In the genomic region with DNA sequence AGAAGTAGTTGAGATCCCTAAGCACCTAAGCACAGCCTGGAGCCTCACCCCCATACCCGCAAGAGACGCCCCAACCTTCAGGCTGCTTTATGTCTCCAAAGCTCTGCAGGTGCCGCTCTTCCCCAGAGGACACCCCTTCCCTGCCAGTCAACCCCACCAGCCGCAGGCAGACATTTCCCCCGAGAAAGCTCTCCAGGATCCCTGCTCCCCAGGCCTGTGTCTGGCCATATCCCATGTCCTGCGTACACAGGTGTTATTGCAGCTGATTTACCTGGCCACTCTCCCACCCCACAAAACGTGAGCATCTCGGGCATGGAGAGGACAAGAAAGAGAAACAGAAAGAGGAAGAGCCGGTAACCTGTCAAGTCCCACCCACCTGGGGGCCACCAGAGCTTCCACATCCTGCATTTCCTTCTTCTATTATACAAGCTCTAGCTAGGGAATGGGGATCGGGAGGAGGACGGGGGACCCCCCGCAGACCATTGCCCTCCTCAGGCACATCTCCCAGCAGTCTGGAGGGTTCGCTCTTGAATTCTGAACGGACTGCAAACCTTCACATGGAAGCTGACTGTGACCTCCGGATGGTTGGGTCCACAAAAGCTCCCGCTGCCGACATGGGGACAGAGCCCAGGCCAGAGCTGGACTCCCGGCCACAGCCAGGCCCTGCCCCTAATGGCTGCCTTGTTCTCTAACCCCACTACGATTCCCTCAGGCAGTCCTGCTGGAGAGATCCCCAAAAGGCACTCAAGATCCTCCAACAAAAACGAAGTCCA, we compare ENCODE assay signal across 8 cellular contexts. TPM values are rescaled to one million over a fixed set of nuclear protein-coding genes. Genes with fewer than 3 reads are reported as not detected.
DNase-seq lines count a peak whose midpoint lies in the region; ATAC-seq and TF ChIP-seq lines count a peak whose summit lies in the region.

No MANE protein-coding gene starts in this region.

- H3K14ac ChIP-seq in mesenchymal stem cell (ENCODE audit: low read length in 2 of 2) = no peak overlapping the region

- intact Hi-C loops in activated B cell treated with CpG ODN at 0.5 μM for 24 hours (cut with micrococcal nuclease) = loop anchor here (1.0 kb wide), 2 partner anchors 11 to 16 kb away; no protein-coding TSS in a partner anchor

- no peak overlapping the region for H2BK5ac ChIP-seq in mesenchymal stem cell (ENCODE audit: low read depth, low read length, poor library complexity, severe bottlenecking)

- 78% methylated on average over 19 of the region's 20 CpGs for WGBS in mesenchymal stem cell

- no peak overlapping the region for H4K8ac ChIP-seq in mesenchymal stem cell (ENCODE audit: low read length)

- H4K91ac ChIP-seq in mesenchymal stem cell (ENCODE audit: low read length) = no peak overlapping the region

- no peak overlapping the region for H3K4me2 ChIP-seq in mesenchymal stem cell (ENCODE audit: low read length, poor library complexity, severe bottlenecking)

- H3K4ac ChIP-seq in mesenchymal stem cell (ENCODE audit: low read depth in 1 of 2, low read length in 2 of 2) = no peak overlapping the region

- no peak overlapping the region for H2BK12ac ChIP-seq in mesenchymal stem cell (ENCODE audit: low read length in 2 of 2)

- CTCF ChIA-PET in GM10248 (lab: Yijun Ruan, JAX) (interaction anchor here (0.7 to 5.0 kb wide), 14 partner anchors 9 to 76 kb away, joined by 3 to 32 read pairs (median 6); a partner anchor contains a TSS), activated B cell treated with CpG ODN at 0.5 μM for 24 hours (lab: Charles Lee) (interaction anchor here (0.7 to 4.4 kb wide), 6 partner anchors 11 to 76 kb away, joined by 3 to 29 read pairs (median 7); a partner anchor contains a TSS)

- H3K79me1 ChIP-seq in mesenchymal stem cell (replicated peaks; ENCODE audit: low read length, poor library complexity, severe bottlenecking) = peaks cover 2% of the 10 kb centered on the region

- TF ChIP-seq CTCF in GM10248 (IDR thresholded peaks at IDR 0.05; ENCODE audit: control extremely low read depth, extremely low read depth, low read depth, missing control alignments) (no peak), activated B cell treated with CpG ODN at 0.5 μM for 24 hours (IDR thresholded peaks at IDR 0.05) (no peak)

- no peak overlapping the region for H2AFZ ChIP-seq in mesenchymal stem cell (ENCODE audit: low read depth, low read length)

- ATAC-seq in GM21825 (IDR thresholded peaks at IDR 0.05; ENCODE audit: unreplicated experiment) = peak; percentile 31
- peak; percentile 69 for ATAC-seq in activated B cell treated with CpG ODN at 0.5 μM for 24 hours (ENCODE audit: low read depth)

- peaks cover 91% of the 10 kb centered on the region for H3K4me1 Mint-ChIP-seq in activated B cell treated with CpG ODN at 0.5 μM for 24 hours

- peak overlapping the region; percentile 90 for H3K27ac Mint-ChIP-seq in activated B cell treated with CpG ODN at 0.5 μM for 24 hours

- H3K4me3 ChIP-seq in mucosa of rectum (ENCODE audit: low read length in 2 of 2) (peak overlapping the region; percentile 59 to 78), mesenchymal stem cell (ENCODE audit: insufficient read depth in 1 of 2, low read depth in 1 of 2, low read length in 2 of 2) (no peak overlapping the region)

- no peak overlapping the region for H3K23ac ChIP-seq in mesenchymal stem cell (ENCODE audit: low read length in 2 of 2)

- H3K36me3 ChIP-seq in mucosa of rectum (ENCODE audit: control insufficient read depth in 2 of 2, insufficient read depth in 2 of 2, low read length in 2 of 2) = peaks cover 0 to 3% of the 10 kb centered on the region in 2 donors
- no peaks in the 10 kb centered on the region for H3K36me3 ChIP-seq in mesenchymal stem cell (ENCODE audit: control insufficient read depth in 1 of 2, insufficient read depth in 2 of 2, low read depth in 1 of 2, low read length in 2 of 2)

- H2BK120ac ChIP-seq in mesenchymal stem cell (ENCODE audit: low read depth, low read length) = no peak overlapping the region

- POLR2A ChIA-PET in GM10248 (lab: Yijun Ruan, JAX) (interaction anchor here (0.9 to 1.0 kb wide), 3 partner anchors 12 to 28 kb away, joined by 3 to 7 read pairs (median 3); no protein-coding TSS in a partner anchor), activated B cell treated with CpG ODN at 0.5 μM for 24 hours (lab: Charles Lee) (interaction anchor here (0.6 to 7.8 kb wide), 14 partner anchors 12 to 110 kb away, joined by 3 to 129 read pairs (median 4); a partner anchor contains a TSS)

- H3K18ac ChIP-seq in mesenchymal stem cell (ENCODE audit: low read depth in 1 of 2, low read length in 2 of 2) = no peak overlapping the region

- H3K27me3 ChIP-seq in mucosa of rectum (ENCODE audit: control insufficient read depth in 2 of 2, insufficient read depth in 2 of 2, low read length in 2 of 2) (no peaks in the 10 kb centered on the region), mesenchymal stem cell (ENCODE audit: control insufficient read depth in 1 of 2, insufficient read depth in 1 of 2, low read length in 2 of 2) (peaks cover 7 to 80% of the 10 kb centered on the region in 2 experiments)

- H3K36me3 Mint-ChIP-seq in activated B cell treated with CpG ODN at 0.5 μM for 24 hours (ENCODE audit: low read depth) = peaks cover 12% of the 10 kb centered on the region

- peak overlapping the region; percentile 81 to 87 for H3K27ac ChIP-seq in mucosa of rectum (ENCODE audit: low read depth in 2 of 2, low read length in 2 of 2)
- no peak overlapping the region for H3K27ac ChIP-seq in mesenchymal stem cell (ENCODE audit: low read length, poor library complexity, severe bottlenecking)

- H3K27me3 Mint-ChIP-seq in activated B cell treated with CpG ODN at 0.5 μM for 24 hours = no peaks in the 10 kb centered on the region

- H3K4me3 Mint-ChIP-seq in activated B cell treated with CpG ODN at 0.5 μM for 24 hours = peak overlapping the region; percentile 96

- no peak overlapping the region for H2AK5ac ChIP-seq in mesenchymal stem cell (ENCODE audit: low read length, severe bottlenecking)

- H3K9me3 ChIP-seq in mucosa of rectum (ENCODE audit: control insufficient read depth in 2 of 2, low read length in 2 of 2) = no peaks in the 10 kb centered on the region
- H3K9me3 ChIP-seq in mesenchymal stem cell (ENCODE audit: control insufficient read depth, low read length) = no peaks in the 10 kb centered on the region

- DNase-seq in GM10248 (ENCODE audit: extremely low spot score) (peak; percentile 70), activated B cell treated with CpG ODN at 0.5 μM for 24 hours (peak; percentile 37), mesenchymal stem cell (no peak), NCI-H2196 (lab: John Stamatoyannopoulos, UW; ENCODE audit: unreplicated experiment) (no peak), D341Med (ENCODE audit: low spot score) (no peak), GF-D8 (lab: John Stamatoyannopoulos, UW) (no peak)

- H3K4me1 ChIP-seq in mucosa of rectum (ENCODE audit: control insufficient read depth in 2 of 2, insufficient read depth in 2 of 2, low read length in 2 of 2) (peaks cover 71 to 77% of the 10 kb centered on the region in 2 donors), mesenchymal stem cell (ENCODE audit: control insufficient read depth, insufficient read depth, low read depth, low read length) (peaks cover 2% of the 10 kb centered on the region)

- H3K9me3 Mint-ChIP-seq in activated B cell treated with CpG ODN at 0.5 μM for 24 hours = no peaks in the 10 kb centered on the region

- H2BK15ac ChIP-seq in mesenchymal stem cell (ENCODE audit: low read depth, poor library complexity, severe bottlenecking) = no peak overlapping the region

- peak overlapping the region; percentile 61 to 70 for H3K9ac ChIP-seq in mucosa of rectum (ENCODE audit: low read depth in 1 of 2, low read length in 2 of 2)
- no peak overlapping the region for H3K9ac ChIP-seq in mesenchymal stem cell (ENCODE audit: low read length)

RNA-seq across cellular contexts. Expression of a gene that starts 17.6 kb away (rescaled TPM):
- 153 and 164 TPM in 2 replicates for total RNA-seq in activated B cell treated with CpG ODN at 0.5 μM for 24 hours
- polyA plus RNA-seq in mesenchymal stem cell (2013, experiment 1 of 2) = 0.25 TPM
- polyA plus RNA-seq in mesenchymal stem cell (2013, experiment 2 of 2) = 0.21 TPM

Comparison
In these comparisons a context has a peak if more than half of its experiments do, and no peak if none do; other contexts are left out.
1. DNase-seq: peak in GM10248 (single experiment) and activated B cell treated with CpG ODN at 0.5 μM for 24 hours (single experiment); none in mesenchymal stem cell (single experiment), NCI-H2196 (single experiment), D341Med (single experiment) and GF-D8 (single experiment).
2. H3K4me3 ChIP-seq: peak in mucosa of rectum (2 of 2); none in mesenchymal stem cell (0 of 2).